In genomic region chr1:27682351-27682944, GRCh38 we compare ENCODE assay signal across 1 cellular context.
TF ChIP-seq lines count a peak whose summit lies in the region.

No MANE protein-coding gene starts in this region.

TF ChIP-seq in HepG2, 621 proteins besides CTCF, POLR2A, EP300 and RAD21:
- TF ChIP-seq RXRB (CRISPR knock-in tag; IDR thresholded peaks at IDR 0.05; ENCODE audit: borderline replicate concordance) = 0 out of 2 replicates have a peak, but pooled peaks have one; percentile 17
- TF ChIP-seq TRIM22 (IDR thresholded peaks at IDR 0.05) = no peak
- 0 out of 2 replicates have a peak, but pooled peaks have one; percentile 22 for TF ChIP-seq BCL6 (CRISPR knock-in tag; IDR thresholded peaks at IDR 0.05)
- peak; percentile 27; the same call in 1 of the 2 replicates for TF ChIP-seq PATZ1 (CRISPR knock-in tag; IDR thresholded peaks at IDR 0.05)
- peak; percentile 29; the same call in 1 of the 2 replicates for TF ChIP-seq ARID5B (CRISPR knock-in tag; IDR thresholded peaks at IDR 0.05)
- no peak for TF ChIP-seq RFX5 (IDR thresholded peaks at IDR 0.05; ENCODE audit: low read depth, low read length)
- peak; percentile 10; the same call in 1 of the 2 replicates for TF ChIP-seq ETV5 (CRISPR knock-in tag; IDR thresholded peaks at IDR 0.05; ENCODE audit: borderline replicate concordance)
- no peak for TF ChIP-seq CENPBD1 (CRISPR knock-in tag; IDR thresholded peaks at IDR 0.05; ENCODE audit: borderline replicate concordance, low read depth)
- 0 out of 2 replicates have a peak, but pooled peaks have one; percentile 14 for TF ChIP-seq CEBPG (CRISPR knock-in tag; IDR thresholded peaks at IDR 0.05)
- TF ChIP-seq CREB1 (IDR thresholded peaks at IDR 0.05) = no peak
- peak; percentile 46; the same call in 1 of the 2 replicates for TF ChIP-seq CREB1 (CRISPR knock-in tag; IDR thresholded peaks at IDR 0.05)
- no peak for TF ChIP-seq SOX6 (IDR thresholded peaks at IDR 0.05)
- peak; percentile 39; the same call in 1 of the 2 replicates for TF ChIP-seq SOX6 (CRISPR knock-in tag; IDR thresholded peaks at IDR 0.05)
- peak; percentile 57; the same call in 1 of the 2 replicates for TF ChIP-seq SRF (IDR thresholded peaks at IDR 0.05; ENCODE audit: low read depth, low read length)
- TF ChIP-seq ZBTB44 (CRISPR knock-in tag; IDR thresholded peaks at IDR 0.05) = no peak
- peak; percentile 50; the same call in 1 of the 2 replicates for TF ChIP-seq TFE3 (CRISPR knock-in tag; IDR thresholded peaks at IDR 0.05)
- TF ChIP-seq GATAD2A (CRISPR knock-in tag; IDR thresholded peaks at IDR 0.05) = peak; percentile 54
- TF ChIP-seq NR2F1 (CRISPR knock-in tag; IDR thresholded peaks at IDR 0.05) = peak in 1 of 2 experiments; percentile 12; a peak in 1 of 4 replicates
- peak; percentile 60; the same call in 1 of the 2 replicates for TF ChIP-seq HNF1A (IDR thresholded peaks at IDR 0.05; ENCODE audit: low read depth)
- TF ChIP-seq HNF1A (CRISPR knock-in tag; IDR thresholded peaks at IDR 0.05; ENCODE audit: borderline replicate concordance) = peak; percentile 40; the same call in 1 of the 2 replicates
- TF ChIP-seq NR2C2 (CRISPR knock-in tag; IDR thresholded peaks at IDR 0.05; ENCODE audit: borderline replicate concordance) = peak; percentile 41; the same call in 1 of the 2 replicates
- peak; percentile 12; the same call in 1 of the 2 replicates for TF ChIP-seq PAXIP1 (CRISPR knock-in tag; conservative IDR thresholded peaks at IDR 0.05)
- TF ChIP-seq SOX5 (CRISPR knock-in tag; IDR thresholded peaks at IDR 0.05; ENCODE audit: borderline replicate concordance) = peak; percentile 57; the same call in 1 of the 2 replicates
- TF ChIP-seq MIER3 (CRISPR knock-in tag; IDR thresholded peaks at IDR 0.05; ENCODE audit: borderline replicate concordance) = 0 out of 2 replicates have a peak, but pooled peaks have one; percentile 28
- peak; percentile 42 for TF ChIP-seq PHF21A (CRISPR knock-in tag; IDR thresholded peaks at IDR 0.05)
- TF ChIP-seq NR2F6 (IDR thresholded peaks at IDR 0.05) = peak; percentile 43; the same call in 1 of the 2 replicates
- peak; percentile 45; the same call in 1 of the 2 replicates for TF ChIP-seq NR2F6 (CRISPR knock-in tag; IDR thresholded peaks at IDR 0.05)
- no peak for TF ChIP-seq ZBTB1 (CRISPR knock-in tag; IDR thresholded peaks at IDR 0.05; ENCODE audit: borderline replicate concordance)
- TF ChIP-seq SOX13 (IDR thresholded peaks at IDR 0.05) = no peak
- TF ChIP-seq SOX13 (CRISPR knock-in tag; conservative IDR thresholded peaks at IDR 0.05 in 1 of 2, IDR thresholded peaks at IDR 0.05 in 1 of 2) = peak in 1 of 2 experiments; percentile 70; a peak in 2 of 4 replicates
